13 cellular contexts compared by ENCODE assay signal in the genomic region with DNA sequence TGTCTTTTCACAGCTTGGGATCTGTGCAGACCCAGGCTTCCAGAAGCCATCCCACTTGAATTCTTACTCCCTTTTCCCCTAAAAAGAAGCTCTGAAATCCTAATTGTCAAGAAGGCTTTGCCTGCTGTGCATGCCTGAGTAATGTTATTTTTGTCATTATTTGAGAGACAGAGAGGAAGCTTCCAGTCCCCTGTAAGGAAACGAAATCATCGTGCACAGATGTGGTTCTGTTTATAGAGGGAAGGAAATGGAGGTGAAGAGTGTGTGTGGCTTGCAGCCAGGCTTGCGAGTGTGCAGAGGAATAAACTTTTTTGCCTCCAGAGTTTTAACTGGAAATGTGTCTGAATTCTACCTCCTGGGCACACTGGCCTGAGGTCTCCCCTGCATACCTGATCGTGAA.
DNase-seq lines count a peak whose midpoint lies in the region; ATAC-seq and TF ChIP-seq lines count a peak whose summit lies in the region.
"Had no signal": no experiment of that assay in that cellular context is flagged by ENCODE, and none has a peak within 500 bp of the region (broad histone marks: within the 10 kb centered on the region; RNA-seq: fewer than 3 reads in every experiment).

No MANE protein-coding gene starts in this region.

- H2AFZ ChIP-seq in OCI-LY1 (ENCODE audit: low read length) (no peak overlapping the region), fibroblast of lung (ENCODE audit: low read length) (no peak overlapping the region)
- H2AFZ ChIP-seq: PC-9 had no signal

- no peak for ATAC-seq in GM19452 (IDR thresholded peaks at IDR 0.05; ENCODE audit: unreplicated experiment)
- no peak for ATAC-seq in HG03378 (IDR thresholded peaks at IDR 0.05; ENCODE audit: unreplicated experiment)
- ATAC-seq: WTC11 had no signal

- intact Hi-C loops in uterus (cut with DNase I; ENCODE audit: low total_unique reads) = no loop called here

- H3K9me2 ChIP-seq in OCI-LY1 (ENCODE audit: low read depth, low read length) = no peaks in the 10 kb centered on the region

- no peaks in the 10 kb centered on the region for H4K20me1 ChIP-seq in OCI-LY1 (ENCODE audit: insufficient read depth, low read length)
- no peaks in the 10 kb centered on the region for H4K20me1 ChIP-seq in fibroblast of lung (ENCODE audit: control insufficient read depth, extremely low read depth, insufficient read depth, low read length)

- TF ChIP-seq CTCF in cardiac muscle cell (IDR thresholded peaks at IDR 0.05; ENCODE audit: low read depth, low read length) (no peak), right atrium auricular region (IDR thresholded peaks at IDR 0.05) (no peak), OCI-LY1 (IDR thresholded peaks at IDR 0.05; ENCODE audit: low read length) (no peak), fibroblast of lung (conservative IDR thresholded peaks at IDR 0.05 in 1 of 2, IDR thresholded peaks at IDR 0.05 in 1 of 2; ENCODE audit: low read depth in 1 of 2, low read length in 2 of 2) (no peak), uterus (IDR thresholded peaks at IDR 0.05) (no peak)

- H3K79me2 ChIP-seq in OCI-LY1 (ENCODE audit: insufficient read depth, low read length) (no peaks in the 10 kb centered on the region), fibroblast of lung (ENCODE audit: control insufficient read depth, insufficient read depth, low read length) (peaks cover 19% of the 10 kb centered on the region)

- H3K4me1 ChIP-seq in cardiac muscle cell (ENCODE audit: low read depth) = peaks cover 31% of the 10 kb centered on the region
- no peaks in the 10 kb centered on the region for H3K4me1 ChIP-seq in right atrium auricular region
- H3K4me1 ChIP-seq in OCI-LY1 (ENCODE audit: insufficient read depth, low read length, severe bottlenecking) = peaks cover 88% of the 10 kb centered on the region
- peaks cover 12% of the 10 kb centered on the region for H3K4me1 ChIP-seq in fibroblast of lung (ENCODE audit: control insufficient read depth, extremely low read depth, insufficient read depth, low read length)
- no peaks in the 10 kb centered on the region for H3K4me1 ChIP-seq in uterus

- no peak for TF ChIP-seq POLR2A in uterus (IDR thresholded peaks at IDR 0.05)

- H3K9ac ChIP-seq in OCI-LY1 (ENCODE audit: low read length) (no peak overlapping the region; the same call in 1 of the 2 replicates), fibroblast of lung (ENCODE audit: insufficient read depth, low read length) (no peak overlapping the region)

- H3K9me3 ChIP-seq in cardiac muscle cell (ENCODE audit: low read depth) (no peaks in the 10 kb centered on the region), right atrium auricular region (no peaks in the 10 kb centered on the region), OCI-LY1 (ENCODE audit: low read length) (no peaks in the 10 kb centered on the region), fibroblast of lung (ENCODE audit: control insufficient read depth, insufficient read depth, low read depth, low read length) (no peaks in the 10 kb centered on the region), uterus (no peaks in the 10 kb centered on the region)
- H3K9me3 ChIP-seq: suprapubic skin had no signal

- H3K27ac ChIP-seq in cardiac muscle cell (peak overlapping the region; percentile 15), right atrium auricular region (no peak overlapping the region), OCI-LY1 (ENCODE audit: low read depth, low read length, poor library complexity, severe bottlenecking) (peak overlapping the region; percentile 50), fibroblast of lung (ENCODE audit: insufficient read depth, low read length) (peak overlapping the region; percentile 57), uterus (peak overlapping the region; percentile 8 to 23)
- H3K27ac ChIP-seq: PC-9, suprapubic skin had no signal

- H3K27me3 ChIP-seq in cardiac muscle cell (no peaks in the 10 kb centered on the region), right atrium auricular region (no peaks in the 10 kb centered on the region), OCI-LY1 (ENCODE audit: insufficient read depth, low read length) (no peaks in the 10 kb centered on the region), fibroblast of lung (ENCODE audit: control insufficient read depth, insufficient read depth, low read length) (no peaks in the 10 kb centered on the region), uterus (no peaks in the 10 kb centered on the region)
- H3K27me3 ChIP-seq: suprapubic skin had no signal

- H3K36me3 ChIP-seq in cardiac muscle cell = no peaks in the 10 kb centered on the region
- H3K36me3 ChIP-seq in right atrium auricular region = no peaks in the 10 kb centered on the region
- H3K36me3 ChIP-seq in OCI-LY1 (ENCODE audit: insufficient read depth, low read length) = peaks cover 10% of the 10 kb centered on the region
- no peaks in the 10 kb centered on the region for H3K36me3 ChIP-seq in fibroblast of lung (ENCODE audit: control insufficient read depth, insufficient read depth, low read length)
- H3K36me3 ChIP-seq in uterus = no peaks in the 10 kb centered on the region
- H3K36me3 ChIP-seq: suprapubic skin had no signal

- H3K4me2 ChIP-seq in OCI-LY1 (ENCODE audit: low read length) = peak overlapping the region; percentile 30; the same call in 1 of the 2 replicates
- H3K4me2 ChIP-seq in fibroblast of lung (ENCODE audit: extremely low read depth, insufficient read depth, low read length) = peak overlapping the region; percentile 35
- H3K4me2 ChIP-seq: PC-9 had no signal

- H3F3A ChIP-seq in OCI-LY1 (ENCODE audit: insufficient read depth, low read length) = no peaks in the 10 kb centered on the region

- H3K4me3 ChIP-seq in cardiac muscle cell (no peak overlapping the region), right atrium auricular region (no peak overlapping the region), OCI-LY1 (ENCODE audit: low read depth, low read length, poor library complexity, severe bottlenecking) (no peak overlapping the region), fibroblast of lung (replicated peaks in 1 of 4; ENCODE audit: control extremely low read depth in 1 of 4, insufficient read depth in 1 of 4, low read depth in 3 of 4, low read length in 4 of 4) (no peak overlapping the region), uterus (no peak overlapping the region)
- H3K4me3 ChIP-seq: PC-9, suprapubic skin had no signal

- DNase-seq in cardiac muscle cell (ENCODE audit: low read depth in 1 of 2, low spot score in 1 of 2) (no peak), right atrium auricular region (ENCODE audit: low spot score) (no peak), fibroblast of lung (ENCODE audit: low read depth in 2 of 2) (no peak), uterus (no peak), GM03348 (ENCODE audit: low spot score) (no peak)
- DNase-seq: activated CD8-positive, alpha-beta memory T cell treated with anti-CD3 and anti-CD28 coated beads, Interleukin-2, amount 50 U/mL, for 48 hours; NCI-H1092; PC-9 had no signal

Comparison
In these comparisons a context has a peak if more than half of its experiments do, and no peak if none do; other contexts are left out.
1. H3K27ac ChIP-seq: peak in cardiac muscle cell (single experiment), OCI-LY1 (single experiment), fibroblast of lung (single experiment) and uterus (2 of 2); none in right atrium auricular region (0 of 2).